In the genomic region with DNA sequence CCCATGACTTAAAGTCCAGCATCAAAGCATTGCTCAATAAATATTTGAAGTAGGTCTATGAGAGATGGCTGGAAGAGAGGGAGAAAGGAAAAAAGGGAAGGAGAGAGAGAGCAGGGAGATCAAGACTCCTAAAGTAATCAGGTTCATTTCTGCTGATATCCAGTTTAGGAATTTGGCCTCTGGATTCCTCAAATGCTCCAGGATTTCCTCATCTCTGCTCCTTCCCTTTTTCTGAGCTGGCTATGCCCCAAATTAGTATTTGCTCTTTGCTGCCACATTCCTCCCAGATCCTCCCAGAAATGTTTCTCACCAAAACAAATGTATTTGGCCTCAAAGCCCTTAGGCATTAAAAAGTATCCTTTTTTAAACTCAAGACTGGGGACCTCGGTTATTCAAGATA, we compare ENCODE assay signal across 1 cellular context.
TF ChIP-seq lines count a peak whose summit lies in the region.

No MANE protein-coding gene starts in this region.

TF ChIP-seq in WTC11, 78 proteins besides CTCF, POLR2A, EP300 and RAD21 (continued from another document):
- TF ChIP-seq, protein P1, sequence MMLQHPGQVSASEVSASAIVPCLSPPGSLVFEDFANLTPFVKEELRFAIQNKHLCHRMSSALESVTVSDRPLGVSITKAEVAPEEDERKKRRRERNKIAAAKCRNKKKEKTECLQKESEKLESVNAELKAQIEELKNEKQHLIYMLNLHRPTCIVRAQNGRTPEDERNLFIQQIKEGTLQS (CRISPR knock-in tag; conservative IDR thresholded peaks at IDR 0.05), result no peak
- TF ChIP-seq, protein P2, sequence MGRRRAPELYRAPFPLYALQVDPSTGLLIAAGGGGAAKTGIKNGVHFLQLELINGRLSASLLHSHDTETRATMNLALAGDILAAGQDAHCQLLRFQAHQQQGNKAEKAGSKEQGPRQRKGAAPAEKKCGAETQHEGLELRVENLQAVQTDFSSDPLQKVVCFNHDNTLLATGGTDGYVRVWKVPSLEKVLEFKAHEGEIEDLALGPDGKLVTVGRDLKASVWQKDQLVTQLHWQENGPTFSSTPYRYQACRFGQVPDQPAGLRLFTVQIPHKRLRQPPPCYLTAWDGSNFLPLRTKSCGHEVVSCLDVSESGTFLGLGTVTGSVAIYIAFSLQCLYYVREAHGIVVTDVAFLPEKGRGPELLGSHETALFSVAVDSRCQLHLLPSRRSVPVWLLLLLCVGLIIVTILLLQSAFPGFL (CRISPR knock-in tag; IDR thresholded peaks at IDR 0.05; ENCODE audit: borderline replicate concordance), result no peak
- TF ChIP-seq, protein P3, sequence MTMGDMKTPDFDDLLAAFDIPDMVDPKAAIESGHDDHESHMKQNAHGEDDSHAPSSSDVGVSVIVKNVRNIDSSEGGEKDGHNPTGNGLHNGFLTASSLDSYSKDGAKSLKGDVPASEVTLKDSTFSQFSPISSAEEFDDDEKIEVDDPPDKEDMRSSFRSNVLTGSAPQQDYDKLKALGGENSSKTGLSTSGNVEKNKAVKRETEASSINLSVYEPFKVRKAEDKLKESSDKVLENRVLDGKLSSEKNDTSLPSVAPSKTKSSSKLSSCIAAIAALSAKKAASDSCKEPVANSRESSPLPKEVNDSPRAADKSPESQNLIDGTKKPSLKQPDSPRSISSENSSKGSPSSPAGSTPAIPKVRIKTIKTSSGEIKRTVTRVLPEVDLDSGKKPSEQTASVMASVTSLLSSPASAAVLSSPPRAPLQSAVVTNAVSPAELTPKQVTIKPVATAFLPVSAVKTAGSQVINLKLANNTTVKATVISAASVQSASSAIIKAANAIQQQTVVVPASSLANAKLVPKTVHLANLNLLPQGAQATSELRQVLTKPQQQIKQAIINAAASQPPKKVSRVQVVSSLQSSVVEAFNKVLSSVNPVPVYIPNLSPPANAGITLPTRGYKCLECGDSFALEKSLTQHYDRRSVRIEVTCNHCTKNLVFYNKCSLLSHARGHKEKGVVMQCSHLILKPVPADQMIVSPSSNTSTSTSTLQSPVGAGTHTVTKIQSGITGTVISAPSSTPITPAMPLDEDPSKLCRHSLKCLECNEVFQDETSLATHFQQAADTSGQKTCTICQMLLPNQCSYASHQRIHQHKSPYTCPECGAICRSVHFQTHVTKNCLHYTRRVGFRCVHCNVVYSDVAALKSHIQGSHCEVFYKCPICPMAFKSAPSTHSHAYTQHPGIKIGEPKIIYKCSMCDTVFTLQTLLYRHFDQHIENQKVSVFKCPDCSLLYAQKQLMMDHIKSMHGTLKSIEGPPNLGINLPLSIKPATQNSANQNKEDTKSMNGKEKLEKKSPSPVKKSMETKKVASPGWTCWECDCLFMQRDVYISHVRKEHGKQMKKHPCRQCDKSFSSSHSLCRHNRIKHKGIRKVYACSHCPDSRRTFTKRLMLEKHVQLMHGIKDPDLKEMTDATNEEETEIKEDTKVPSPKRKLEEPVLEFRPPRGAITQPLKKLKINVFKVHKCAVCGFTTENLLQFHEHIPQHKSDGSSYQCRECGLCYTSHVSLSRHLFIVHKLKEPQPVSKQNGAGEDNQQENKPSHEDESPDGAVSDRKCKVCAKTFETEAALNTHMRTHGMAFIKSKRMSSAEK (CRISPR knock-in tag; IDR thresholded peaks at IDR 0.05; ENCODE audit: borderline replicate concordance), result no peak
- TF ChIP-seq, protein P4, sequence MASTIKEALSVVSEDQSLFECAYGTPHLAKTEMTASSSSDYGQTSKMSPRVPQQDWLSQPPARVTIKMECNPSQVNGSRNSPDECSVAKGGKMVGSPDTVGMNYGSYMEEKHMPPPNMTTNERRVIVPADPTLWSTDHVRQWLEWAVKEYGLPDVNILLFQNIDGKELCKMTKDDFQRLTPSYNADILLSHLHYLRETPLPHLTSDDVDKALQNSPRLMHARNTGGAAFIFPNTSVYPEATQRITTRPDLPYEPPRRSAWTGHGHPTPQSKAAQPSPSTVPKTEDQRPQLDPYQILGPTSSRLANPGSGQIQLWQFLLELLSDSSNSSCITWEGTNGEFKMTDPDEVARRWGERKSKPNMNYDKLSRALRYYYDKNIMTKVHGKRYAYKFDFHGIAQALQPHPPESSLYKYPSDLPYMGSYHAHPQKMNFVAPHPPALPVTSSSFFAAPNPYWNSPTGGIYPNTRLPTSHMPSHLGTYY (CRISPR knock-in tag; IDR thresholded peaks at IDR 0.05), result no peak
- TF ChIP-seq GTF2I (CRISPR knock-in tag; conservative IDR thresholded peaks at IDR 0.05), result no peak
- no peak for TF ChIP-seq ZNF396 (CRISPR knock-in tag; IDR thresholded peaks at IDR 0.05; ENCODE audit: borderline replicate concordance)
